Comparison of ENCODE assay signal across 1 cellular context in the genomic region with DNA sequence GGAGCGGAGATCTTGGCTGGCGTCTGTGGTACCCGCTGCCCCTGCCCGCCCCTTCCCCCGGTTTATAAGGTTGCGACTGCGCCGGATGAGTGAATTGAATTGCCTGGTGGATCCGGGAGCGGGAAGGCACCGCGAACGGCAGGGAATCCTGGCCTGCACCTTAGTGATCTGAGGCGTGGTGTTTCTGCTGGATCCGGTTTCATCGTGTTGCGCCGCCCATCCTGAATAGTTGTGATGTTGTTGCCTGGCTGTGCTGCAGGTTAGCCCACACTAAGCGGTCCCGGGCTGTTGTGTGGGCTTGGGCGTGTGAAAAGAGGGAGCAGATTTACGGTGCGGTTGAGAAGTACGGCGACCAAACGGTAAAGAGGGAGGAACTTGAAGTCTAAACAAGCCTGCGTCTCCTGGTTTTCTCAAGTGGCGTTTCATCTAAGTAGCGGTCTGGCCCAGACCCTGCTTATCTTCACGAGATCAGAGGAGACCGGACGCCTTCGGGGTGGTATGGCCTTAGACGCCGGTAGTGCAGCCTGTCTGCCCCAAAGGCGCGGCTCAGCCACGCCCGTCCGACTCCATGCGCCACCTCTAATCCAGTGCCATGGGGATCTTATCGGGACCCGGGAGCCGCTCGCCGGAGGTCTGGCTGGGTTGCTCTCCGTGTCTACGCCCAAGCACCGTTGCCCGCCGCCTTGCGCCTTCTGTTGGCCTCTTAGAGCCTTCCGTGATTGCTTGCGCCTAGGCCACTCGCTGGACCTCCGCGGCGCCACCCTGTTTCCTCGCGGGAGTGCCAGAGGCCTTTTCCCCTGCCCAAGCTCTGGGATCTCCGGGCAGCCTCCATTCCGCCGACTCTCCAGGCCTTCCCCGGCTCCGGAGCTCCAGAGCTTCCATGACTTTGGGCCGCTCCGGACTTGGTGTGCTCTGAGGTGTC.
TF ChIP-seq lines count a peak whose summit lies in the region.

No MANE protein-coding gene starts in this region.

TF ChIP-seq in HepG2, 621 proteins besides CTCF, POLR2A, EP300 and RAD21 (continued from another document and continues in another):
- TF ChIP-seq, protein P1, sequence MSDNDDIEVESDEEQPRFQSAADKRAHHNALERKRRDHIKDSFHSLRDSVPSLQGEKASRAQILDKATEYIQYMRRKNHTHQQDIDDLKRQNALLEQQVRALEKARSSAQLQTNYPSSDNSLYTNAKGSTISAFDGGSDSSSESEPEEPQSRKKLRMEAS (IDR thresholded peaks at IDR 0.05), result no peak; the same call in none of the 2 replicates
- no peak for TF ChIP-seq NFATC3 (CRISPR knock-in tag; IDR thresholded peaks at IDR 0.05)
- peak; percentile 55 for TF ChIP-seq ZFY (CRISPR knock-in tag; IDR thresholded peaks at IDR 0.05)
- TF ChIP-seq, protein P2, sequence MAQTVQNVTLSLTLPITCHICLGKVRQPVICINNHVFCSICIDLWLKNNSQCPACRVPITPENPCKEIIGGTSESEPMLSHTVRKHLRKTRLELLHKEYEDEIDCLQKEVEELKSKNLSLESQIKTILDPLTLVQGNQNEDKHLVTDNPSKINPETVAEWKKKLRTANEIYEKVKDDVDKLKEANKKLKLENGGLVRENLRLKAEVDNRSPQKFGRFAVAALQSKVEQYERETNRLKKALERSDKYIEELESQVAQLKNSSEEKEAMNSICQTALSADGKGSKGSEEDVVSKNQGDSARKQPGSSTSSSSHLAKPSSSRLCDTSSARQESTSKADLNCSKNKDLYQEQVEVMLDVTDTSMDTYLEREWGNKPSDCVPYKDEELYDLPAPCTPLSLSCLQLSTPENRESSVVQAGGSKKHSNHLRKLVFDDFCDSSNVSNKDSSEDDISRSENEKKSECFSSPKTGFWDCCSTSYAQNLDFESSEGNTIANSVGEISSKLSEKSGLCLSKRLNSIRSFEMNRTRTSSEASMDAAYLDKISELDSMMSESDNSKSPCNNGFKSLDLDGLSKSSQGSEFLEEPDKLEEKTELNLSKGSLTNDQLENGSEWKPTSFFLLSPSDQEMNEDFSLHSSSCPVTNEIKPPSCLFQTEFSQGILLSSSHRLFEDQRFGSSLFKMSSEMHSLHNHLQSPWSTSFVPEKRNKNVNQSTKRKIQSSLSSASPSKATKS (CRISPR knock-in tag; IDR thresholded peaks at IDR 0.05), result no peak
- no peak for TF ChIP-seq SP2 (CRISPR knock-in tag; IDR thresholded peaks at IDR 0.05)
- TF ChIP-seq ZNF672 (CRISPR knock-in tag; IDR thresholded peaks at IDR 0.05), result no peak
- TF ChIP-seq ZNF687 (CRISPR knock-in tag; IDR thresholded peaks at IDR 0.05), result peak; percentile 74
- TF ChIP-seq ZNF326 (CRISPR knock-in tag; IDR thresholded peaks at IDR 0.05; ENCODE audit: borderline replicate concordance), result no peak
- TF ChIP-seq ZFX (CRISPR knock-in tag; IDR thresholded peaks at IDR 0.05; ENCODE audit: low read depth), result peak; percentile 71
- peak; percentile 88 for TF ChIP-seq SAP130 (CRISPR knock-in tag; IDR thresholded peaks at IDR 0.05; ENCODE audit: low read depth)
- TF ChIP-seq FOSL2 (CRISPR knock-in tag; IDR thresholded peaks at IDR 0.05), result no peak; the same call in 1 of the 2 replicates
- 0 out of 2 replicates have a peak, but pooled peaks have one; percentile 8 for TF ChIP-seq ZNF768 (CRISPR knock-in tag; IDR thresholded peaks at IDR 0.05)
- no peak for TF ChIP-seq MTA1 (CRISPR knock-in tag; IDR thresholded peaks at IDR 0.05; ENCODE audit: borderline replicate concordance)
- no peak for TF ChIP-seq SOX6 (IDR thresholded peaks at IDR 0.05)
- peak; percentile 25; the same call in 1 of the 2 replicates for TF ChIP-seq SOX6 (CRISPR knock-in tag; IDR thresholded peaks at IDR 0.05)
- TF ChIP-seq MEIS2 (CRISPR knock-in tag; IDR thresholded peaks at IDR 0.05), result no peak
- 0 out of 2 replicates have a peak, but pooled peaks have one; percentile 24 for TF ChIP-seq POGZ (CRISPR knock-in tag; IDR thresholded peaks at IDR 0.05)
- no peak for TF ChIP-seq ZEB1 (IDR thresholded peaks at IDR 0.05; ENCODE audit: insufficient replicate concordance, low read depth)
- no peak for TF ChIP-seq ZNF747 (CRISPR knock-in tag; IDR thresholded peaks at IDR 0.05; ENCODE audit: borderline replicate concordance)
- TF ChIP-seq ZBTB44 (CRISPR knock-in tag; IDR thresholded peaks at IDR 0.05), result no peak
- no peak for TF ChIP-seq ZMAT5 (CRISPR knock-in tag; IDR thresholded peaks at IDR 0.05; ENCODE audit: borderline replicate concordance, low read depth)
- TF ChIP-seq, protein P3, sequence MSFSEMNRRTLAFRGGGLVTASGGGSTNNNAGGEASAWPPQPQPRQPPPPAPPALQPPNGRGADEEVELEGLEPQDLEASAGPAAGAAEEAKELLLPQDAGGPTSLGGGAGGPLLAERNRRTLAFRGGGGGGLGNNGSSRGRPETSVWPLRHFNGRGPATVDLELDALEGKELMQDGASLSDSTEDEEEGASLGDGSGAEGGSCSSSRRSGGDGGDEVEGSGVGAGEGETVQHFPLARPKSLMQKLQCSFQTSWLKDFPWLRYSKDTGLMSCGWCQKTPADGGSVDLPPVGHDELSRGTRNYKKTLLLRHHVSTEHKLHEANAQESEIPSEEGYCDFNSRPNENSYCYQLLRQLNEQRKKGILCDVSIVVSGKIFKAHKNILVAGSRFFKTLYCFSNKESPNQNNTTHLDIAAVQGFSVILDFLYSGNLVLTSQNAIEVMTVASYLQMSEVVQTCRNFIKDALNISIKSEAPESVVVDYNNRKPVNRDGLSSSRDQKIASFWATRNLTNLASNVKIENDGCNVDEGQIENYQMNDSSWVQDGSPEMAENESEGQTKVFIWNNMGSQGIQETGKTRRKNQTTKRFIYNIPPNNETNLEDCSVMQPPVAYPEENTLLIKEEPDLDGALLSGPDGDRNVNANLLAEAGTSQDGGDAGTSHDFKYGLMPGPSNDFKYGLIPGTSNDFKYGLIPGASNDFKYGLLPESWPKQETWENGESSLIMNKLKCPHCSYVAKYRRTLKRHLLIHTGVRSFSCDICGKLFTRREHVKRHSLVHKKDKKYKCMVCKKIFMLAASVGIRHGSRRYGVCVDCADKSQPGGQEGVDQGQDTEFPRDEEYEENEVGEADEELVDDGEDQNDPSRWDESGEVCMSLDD (CRISPR knock-in tag; IDR thresholded peaks at IDR 0.05; ENCODE audit: borderline replicate concordance), result no peak
- TF ChIP-seq THAP7 (CRISPR knock-in tag; IDR thresholded peaks at IDR 0.05), result 0 out of 2 replicates have a peak, but pooled peaks have one; percentile 57
- 0 out of 2 replicates have a peak, but pooled peaks have one; percentile 18 for TF ChIP-seq ZNF792 (CRISPR knock-in tag; IDR thresholded peaks at IDR 0.05)
- TF ChIP-seq ZNF652 (CRISPR knock-in tag; IDR thresholded peaks at IDR 0.05; ENCODE audit: borderline replicate concordance, low read depth), result no peak
- no peak; the same call in 1 of the 2 replicates for TF ChIP-seq GLI4 (CRISPR knock-in tag; IDR thresholded peaks at IDR 0.05; ENCODE audit: borderline replicate concordance)
- 0 out of 2 replicates have a peak, but pooled peaks have one; percentile 23 for TF ChIP-seq ZNF234 (CRISPR knock-in tag; conservative IDR thresholded peaks at IDR 0.05)
- TF ChIP-seq ZNF18 (CRISPR knock-in tag; IDR thresholded peaks at IDR 0.05; ENCODE audit: insufficient replicate concordance), result peak; percentile 67
- TF ChIP-seq ZNF883 (CRISPR knock-in tag; IDR thresholded peaks at IDR 0.05; ENCODE audit: not compliant biosample characterization), result no peak
- 0 out of 2 replicates have a peak, but pooled peaks have one; percentile 26 for TF ChIP-seq ZNF331 (CRISPR knock-in tag; IDR thresholded peaks at IDR 0.05)
- TF ChIP-seq ZSCAN30 (CRISPR knock-in tag; IDR thresholded peaks at IDR 0.05), result peak; percentile 24; the same call in 1 of the 2 replicates
- TF ChIP-seq ZNF800 (CRISPR knock-in tag; IDR thresholded peaks at IDR 0.05), result peak; percentile 68
- no peak for TF ChIP-seq GATA4 (IDR thresholded peaks at IDR 0.05; ENCODE audit: borderline replicate concordance, low read depth)
- TF ChIP-seq ZNF329 (CRISPR knock-in tag; IDR thresholded peaks at IDR 0.05; ENCODE audit: low read depth), result 0 out of 2 replicates have a peak, but pooled peaks have one; percentile 53
- TF ChIP-seq ZNF383 (CRISPR knock-in tag; IDR thresholded peaks at IDR 0.05; ENCODE audit: borderline replicate concordance), result peak; percentile 46; the same call in 1 of the 2 replicates
- peak; percentile 66 for TF ChIP-seq POLR2AphosphoS5 (IDR thresholded peaks at IDR 0.05; ENCODE audit: low read depth, low read length)
- no peak for TF ChIP-seq ZNF607 (CRISPR knock-in tag; IDR thresholded peaks at IDR 0.05; ENCODE audit: borderline replicate concordance)
- TF ChIP-seq, protein P4, sequence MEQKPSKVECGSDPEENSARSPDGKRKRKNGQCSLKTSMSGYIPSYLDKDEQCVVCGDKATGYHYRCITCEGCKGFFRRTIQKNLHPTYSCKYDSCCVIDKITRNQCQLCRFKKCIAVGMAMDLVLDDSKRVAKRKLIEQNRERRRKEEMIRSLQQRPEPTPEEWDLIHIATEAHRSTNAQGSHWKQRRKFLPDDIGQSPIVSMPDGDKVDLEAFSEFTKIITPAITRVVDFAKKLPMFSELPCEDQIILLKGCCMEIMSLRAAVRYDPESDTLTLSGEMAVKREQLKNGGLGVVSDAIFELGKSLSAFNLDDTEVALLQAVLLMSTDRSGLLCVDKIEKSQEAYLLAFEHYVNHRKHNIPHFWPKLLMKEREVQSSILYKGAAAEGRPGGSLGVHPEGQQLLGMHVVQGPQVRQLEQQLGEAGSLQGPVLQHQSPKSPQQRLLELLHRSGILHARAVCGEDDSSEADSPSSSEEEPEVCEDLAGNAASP (CRISPR knock-in tag; IDR thresholded peaks at IDR 0.05; ENCODE audit: borderline replicate concordance), result no peak
- peak; percentile 64; the same call in 1 of the 2 replicates for TF ChIP-seq ZNF709 (CRISPR knock-in tag; IDR thresholded peaks at IDR 0.05)
